In genomic region chr14:74085828-74086227, GRCh38 we compare ENCODE assay signal across 9 cellular contexts. TPM values are rescaled to one million over a fixed set of nuclear protein-coding genes. Genes with fewer than 3 reads are reported as not detected.
DNase-seq lines count a peak whose midpoint lies in the region; ATAC-seq lines count a peak whose summit lies in the region.
"Had no signal": no experiment of that assay in that cellular context is flagged by ENCODE, and none has a peak within 500 bp of the region (broad histone marks: within the 10 kb centered on the region; RNA-seq: fewer than 3 reads in every experiment).

No MANE protein-coding gene starts in this region.

- CTCF ChIA-PET in T-cell (lab: Charles Lee) = interaction anchor here in 1 of 2 donors (0.6 kb wide), 1 partner anchor 947 kb away, joined by 5 read pairs; no protein-coding TSS in a partner anchor

- DNase-seq in activated T-cell treated with anti-CD3 and anti-CD28 coated beads, Interleukin-2, amount 50 U/mL, for 4 hours = no peak
- DNase-seq in activated T-cell treated with anti-CD3 and anti-CD28 coated beads, Interleukin-2, amount 50 U/mL, for 1 hour = no peak
- no peak for DNase-seq in T-cell
- peak; percentile 5 for DNase-seq in globus pallidus (ENCODE audit: low spot score)
- DNase-seq in COLO668 (lab: John Stamatoyannopoulos, UW; ENCODE audit: unreplicated experiment) = no peak
- no peak for DNase-seq in NCI-H526 (lab: John Stamatoyannopoulos, UW)
- no peak for DNase-seq in HCEC 1CT
- DNase-seq: DMS153 had no signal

- peaks cover 12% of the 10 kb centered on the region for H3K4me1 ChIP-seq in stomach smooth muscle (ENCODE audit: control insufficient read depth, insufficient read depth, low read length)

- H3K27ac Mint-ChIP-seq in T-cell = peak overlapping the region; percentile 93 to 99

- no peaks in the 10 kb centered on the region for H3K9me3 ChIP-seq in stomach smooth muscle (ENCODE audit: control insufficient read depth in 2 of 2, low read length in 2 of 2)

- H3K27me3 ChIP-seq in stomach smooth muscle (ENCODE audit: control insufficient read depth in 1 of 2, insufficient read depth in 2 of 2, low read length in 2 of 2) = no peaks in the 10 kb centered on the region

- no peaks in the 10 kb centered on the region for H3K36me3 ChIP-seq in stomach smooth muscle (ENCODE audit: control insufficient read depth in 2 of 2, insufficient read depth in 2 of 2, low read length in 2 of 2)

- no peaks in the 10 kb centered on the region for H3K9me3 Mint-ChIP-seq in activated T-cell treated with anti-CD3 and anti-CD28 coated beads, Interleukin-2, amount 50 U/mL, for 4 hours
- H3K9me3 Mint-ChIP-seq in T-cell = no peaks in the 10 kb centered on the region

- ATAC-seq in activated T-cell treated with anti-CD3 and anti-CD28 coated beads, Interleukin-2, amount 50 U/mL, for 4 hours = no peak
- no peak for ATAC-seq in T-cell (replicated peaks in 1 of 4)

- H3K9ac ChIP-seq in stomach smooth muscle (ENCODE audit: low read length in 2 of 2) = peak overlapping the region in 1 of 2 donors; percentile 82

- POLR2A ChIA-PET in T-cell (lab: Charles Lee) = interaction anchor here in 1 of 2 donors (0.6 kb wide), 1 partner anchor 10 kb away, joined by 3 read pairs; no protein-coding TSS in a partner anchor

- H3K4me1 Mint-ChIP-seq in activated T-cell treated with anti-CD3 and anti-CD28 coated beads, Interleukin-2, amount 50 U/mL, for 4 hours (ENCODE audit: low read depth) = peaks cover 30% of the 10 kb centered on the region
- peaks cover 30 to 41% (median 36%) of the 10 kb centered on the region in 3 donors for H3K4me1 Mint-ChIP-seq in T-cell

- H3K4me3 Mint-ChIP-seq in activated T-cell treated with anti-CD3 and anti-CD28 coated beads, Interleukin-2, amount 50 U/mL, for 4 hours = peak overlapping the region; percentile 99
- peak overlapping the region; percentile 92 to 100 (median 98) for H3K4me3 Mint-ChIP-seq in T-cell

- peak overlapping the region; percentile 98 for H3K4me3 ChIP-seq in stomach smooth muscle (ENCODE audit: low read length in 2 of 2)

- no peak overlapping the region for H3K27ac ChIP-seq in stomach smooth muscle (ENCODE audit: low read length)

- no peaks in the 10 kb centered on the region for H3K27me3 Mint-ChIP-seq in activated T-cell treated with anti-CD3 and anti-CD28 coated beads, Interleukin-2, amount 50 U/mL, for 4 hours (ENCODE audit: low read depth)
- H3K27me3 Mint-ChIP-seq in T-cell = no peaks in the 10 kb centered on the region

- peaks cover 1% of the 10 kb centered on the region for H3K36me3 Mint-ChIP-seq in activated T-cell treated with anti-CD3 and anti-CD28 coated beads, Interleukin-2, amount 50 U/mL, for 4 hours (ENCODE audit: insufficient read depth)
- H3K36me3 Mint-ChIP-seq in T-cell = peaks cover 10% of the 10 kb centered on the region

RNA-seq across cellular contexts. Expression of gene LIN52, which starts 1.1 kb away (rescaled TPM):
- 10 to 100 TPM; 16.9 to 20.2 (median 17.3) TPM for total RNA-seq in activated T-cell treated with anti-CD3 and anti-CD28 coated beads, Interleukin-2, amount 50 U/mL, for 4 hours
- total RNA-seq in T-cell = 10 to 100 TPM in 3 of 5 donors, 1 to 10 TPM in 2; 9.7 to 11.2 (median 10.7) TPM

RNA-seq across cellular contexts. Expression of gene ALDH6A1, which starts 1.6 kb away (rescaled TPM):
- 1 to 10 TPM; 2.3 to 4.1 (median 2.9) TPM for total RNA-seq in activated T-cell treated with anti-CD3 and anti-CD28 coated beads, Interleukin-2, amount 50 U/mL, for 4 hours
- total RNA-seq in T-cell = 10 to 100 TPM; 11.0 to 15.9 (median 14.8) TPM
